10 cellular contexts compared by ENCODE assay signal in the genomic region with DNA sequence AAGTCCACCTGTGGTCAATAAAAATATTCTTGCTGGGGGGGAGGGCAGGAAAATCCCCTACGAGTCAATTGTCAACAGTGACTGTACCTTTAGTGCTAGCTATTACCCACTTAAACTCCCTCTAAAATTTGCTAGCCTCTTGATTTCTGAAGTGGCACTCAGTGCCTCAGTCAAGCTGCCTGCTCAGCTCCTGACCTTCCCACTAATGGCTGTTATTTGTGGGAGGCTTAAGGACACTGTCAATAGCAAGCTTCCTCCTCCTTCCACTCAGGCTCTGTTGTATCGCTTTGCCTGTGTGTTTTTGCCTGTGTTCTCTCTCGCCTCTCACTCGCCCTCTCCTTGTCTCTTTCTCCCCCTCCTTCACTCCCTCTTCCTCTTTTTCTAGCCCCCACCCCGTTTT.
DNase-seq lines count a peak whose midpoint lies in the region; ATAC-seq and TF ChIP-seq lines count a peak whose summit lies in the region.
"Had no signal": no experiment of that assay in that cellular context is flagged by ENCODE, and none has a peak within 500 bp of the region (broad histone marks: within the 10 kb centered on the region; RNA-seq: fewer than 3 reads in every experiment).

No MANE protein-coding gene starts in this region.

- no peak for TF ChIP-seq CTCF in GM20000 (IDR thresholded peaks at IDR 0.05; ENCODE audit: extremely low read depth, missing control alignments)

- H3K4me1 Mint-ChIP-seq in stimulated activated memory B cell treated with anti-CD40 and anti-IgM and Interleukin-4, amounts not matched to agents 10 μg/mL and 1 μg/mL and 100 μg/mL, for 72 hours, result no peaks in the 10 kb centered on the region

- H3K27me3 Mint-ChIP-seq in stimulated activated memory B cell treated with anti-CD40 and anti-IgM and Interleukin-4, amounts not matched to agents 10 μg/mL and 1 μg/mL and 100 μg/mL, for 72 hours, result peaks cover 29% of the 10 kb centered on the region

- no peak overlapping the region for H3K4me3 Mint-ChIP-seq in stimulated activated memory B cell treated with anti-CD40 and anti-IgM and Interleukin-4, amounts not matched to agents 10 μg/mL and 1 μg/mL and 100 μg/mL, for 72 hours

- no peak overlapping the region for H3K27ac Mint-ChIP-seq in stimulated activated memory B cell treated with anti-CD40 and anti-IgM and Interleukin-4, amounts not matched to agents 10 μg/mL and 1 μg/mL and 100 μg/mL, for 72 hours

- DNase-seq in COLO668 (lab: John Stamatoyannopoulos, UW; ENCODE audit: unreplicated experiment) (peak; percentile 17), NCI-H1417 (lab: John Stamatoyannopoulos, UW) (peak; percentile 71 to 92 (median 91)), NCI-H774 (lab: John Stamatoyannopoulos, UW) (peak; percentile 58), kidney tubule cell (ENCODE audit: low spot score) (peak; percentile 17), Ammon's horn (ENCODE audit: low spot score) (no peak), GM20000 (ENCODE audit: low spot score) (no peak)
- DNase-seq: activated CD4-positive, alpha-beta T cell treated with anti-CD3 and anti-CD28 coated beads, Interleukin-2, amount 50 U/mL, for 48 hours; left ventricle myocardium inferior had no signal

- H3K9me3 Mint-ChIP-seq in stimulated activated memory B cell treated with anti-CD40 and anti-IgM and Interleukin-4, amounts not matched to agents 10 μg/mL and 1 μg/mL and 100 μg/mL, for 72 hours, result no peaks in the 10 kb centered on the region

- ATAC-seq in HG03095 (IDR thresholded peaks at IDR 0.05; ENCODE audit: unreplicated experiment), result no peak
- no peak for ATAC-seq in stimulated activated memory B cell treated with anti-CD40 and anti-IgM and Interleukin-4, amounts not matched to agents 10 μg/mL and 1 μg/mL and 100 μg/mL, for 72 hours

- H3K36me3 Mint-ChIP-seq in stimulated activated memory B cell treated with anti-CD40 and anti-IgM and Interleukin-4, amounts not matched to agents 10 μg/mL and 1 μg/mL and 100 μg/mL, for 72 hours, result no peaks in the 10 kb centered on the region

Comparison
In these comparisons a context has a peak if more than half of its experiments do, and no peak if none do; other contexts are left out.
1. DNase-seq: peak in COLO668 (single experiment), NCI-H1417 (3 of 3), NCI-H774 (single experiment) and kidney tubule cell (single experiment); none in Ammon's horn (single experiment) and GM20000 (single experiment).